ENCODE assay signal across 1 cellular context in genomic region chr3:12716605-12717121, GRCh38.
TF ChIP-seq lines count a peak whose summit lies in the region.

No MANE protein-coding gene starts in this region.

TF ChIP-seq in IMR-90, 13 proteins besides CTCF, POLR2A, EP300 and RAD21 (continued from another document):
- no peak for TF ChIP-seq ELK1 (IDR thresholded peaks at IDR 0.05; ENCODE audit: borderline replicate concordance, low read depth, low read length)
- TF ChIP-seq RCOR1 (IDR thresholded peaks at IDR 0.05; ENCODE audit: insufficient replicate concordance, low read length), result no peak
- TF ChIP-seq NFE2L2 (IDR thresholded peaks at IDR 0.05; ENCODE audit: low read depth, low read length), result no peak
- no peak for TF ChIP-seq MAFK (IDR thresholded peaks at IDR 0.05; ENCODE audit: low read depth, low read length)
